13 cellular contexts compared by ENCODE assay signal in the genomic region with DNA sequence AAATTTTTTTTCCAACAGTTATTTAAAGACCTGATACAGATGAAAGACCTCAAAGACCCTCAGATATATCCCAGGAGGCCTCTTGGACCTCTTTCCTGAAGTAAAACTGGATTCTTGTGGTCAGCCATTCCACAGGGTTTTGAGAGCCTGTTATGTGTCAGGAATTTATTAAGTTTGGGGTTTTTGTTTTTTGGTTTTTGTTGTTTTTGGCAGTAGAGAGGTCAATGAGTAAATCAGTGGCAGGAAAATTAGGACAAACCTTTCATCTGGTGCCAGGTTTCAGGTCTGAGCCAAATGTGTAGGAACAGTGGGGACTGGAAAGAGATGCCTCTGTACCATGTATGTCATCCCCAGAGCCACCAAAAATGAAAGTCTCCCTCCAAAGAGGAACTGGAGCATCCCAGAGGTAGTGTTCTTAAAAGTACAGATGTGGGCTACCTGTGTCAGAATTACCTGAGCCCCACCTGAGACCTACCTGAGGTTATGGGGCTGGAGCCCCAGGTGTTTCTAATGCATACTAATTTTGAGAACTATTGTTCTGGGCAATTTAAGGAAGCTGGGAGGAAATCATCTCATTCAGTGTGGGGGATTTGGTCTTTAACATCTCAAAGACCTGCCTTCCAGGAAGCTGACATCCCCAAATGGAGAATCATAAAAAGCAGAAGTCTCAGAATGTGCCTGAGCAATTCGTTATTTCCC.
DNase-seq lines count a peak whose midpoint lies in the region; ATAC-seq and TF ChIP-seq lines count a peak whose summit lies in the region.
"Had no signal": no experiment of that assay in that cellular context is flagged by ENCODE, and none has a peak within 500 bp of the region (broad histone marks: within the 10 kb centered on the region; RNA-seq: fewer than 3 reads in every experiment).

No MANE protein-coding gene starts in this region.

- H3K36me3 ChIP-seq in gastrocnemius medialis = no peaks in the 10 kb centered on the region
- no peaks in the 10 kb centered on the region for H3K36me3 ChIP-seq in right lobe of liver

- H3K4me1 ChIP-seq in gastrocnemius medialis (peaks cover 10 to 21% of the 10 kb centered on the region in 2 donors), right lobe of liver (no peaks in the 10 kb centered on the region)
- H3K4me1 ChIP-seq: Caco-2 had no signal

- WGBS in right lobe of liver (ENCODE audit: insufficient coverage, low coverage, low lambda C conversion rate, missing lambda C conversion rate) = 0% methylated on average over 1 of the region's 1 CpG

- H3K27me3 ChIP-seq in gastrocnemius medialis = no peaks in the 10 kb centered on the region
- no peaks in the 10 kb centered on the region for H3K27me3 ChIP-seq in right lobe of liver

- ATAC-seq in gastrocnemius medialis (no peak), right lobe of liver (no peak), HG03378 (IDR thresholded peaks at IDR 0.05; ENCODE audit: unreplicated experiment) (no peak)
- ATAC-seq: activated naive CD8-positive, alpha-beta T cell treated with anti-CD3 and anti-CD28 coated beads, Interleukin-2, amount 50 U/mL, for 24 hours; left lobe of liver had no signal

- intact Hi-C loops in gastrocnemius medialis (cut with DNase I; ENCODE audit: low total_unique reads) (loop anchor here (2.0 to 10.0 kb wide), 2 partner anchors 56 to 752 kb away; partner anchors contain the start of gene FOXP1), right lobe of liver (cut with DNase I) (no loop called here)

- in situ Hi-C loops in gastrocnemius medialis (cut with MboI; ENCODE audit: low sequenced_read_pairs in 4 of 4) = no loop called here

- H3K9me3 ChIP-seq in gastrocnemius medialis (no peaks in the 10 kb centered on the region), right lobe of liver (no peaks in the 10 kb centered on the region)
- H3K9me3 ChIP-seq: Caco-2 had no signal

- DNase-seq in COLO829 (ENCODE audit: low spot score) = peak; percentile 31
- peak; percentile 18 for DNase-seq in NOMO-1 treated with dmso at 0.1 percent for 144 hours (lab: John Stamatoyannopoulos, UW; ENCODE audit: unreplicated experiment)
- DNase-seq in fibroblast of mammary gland (ENCODE audit: low read depth) = peak; percentile 93
- no peak for DNase-seq in gastrocnemius medialis
- DNase-seq in NCI-H2081 (lab: John Stamatoyannopoulos, UW) = no peak
- DNase-seq in right lobe of liver = no peak
- DNase-seq in GM19240 (ENCODE audit: insufficient read length, low spot score) = no peak
- DNase-seq: activated CD4-positive, alpha-beta T cell treated with anti-CD3 and anti-CD28 coated beads, Interleukin-2, amount 50 U/mL, for 48 hours; activated naive CD8-positive, alpha-beta T cell treated with anti-CD3 and anti-CD28 coated beads, Interleukin-2, amount 50 U/mL, for 24 hours; Caco-2; NCI-H2171 had no signal

- TF ChIP-seq POLR2A in gastrocnemius medialis (IDR thresholded peaks at IDR 0.05) = no peak
- TF ChIP-seq POLR2A in right lobe of liver (IDR thresholded peaks at IDR 0.05) = no peak

- peak overlapping the region; percentile 20 to 56 (median 55) for H3K27ac ChIP-seq in gastrocnemius medialis
- H3K27ac ChIP-seq in right lobe of liver = no peak overlapping the region

- TF ChIP-seq CTCF in fibroblast of mammary gland (conservative IDR thresholded peaks at IDR 0.05; ENCODE audit: control insufficient read depth, insufficient read depth, low read depth, low read length) (no peak), gastrocnemius medialis (IDR thresholded peaks at IDR 0.05 in 4 of 5, conservative IDR thresholded peaks at IDR 0.05 in 1 of 5) (no peak), right lobe of liver (IDR thresholded peaks at IDR 0.05) (no peak)

- H3K4me3 ChIP-seq in fibroblast of mammary gland (ENCODE audit: control insufficient read depth, low read depth, low read length) (no peak overlapping the region), gastrocnemius medialis (no peak overlapping the region), right lobe of liver (no peak overlapping the region)

Comparison
In these comparisons a context has a peak if more than half of its experiments do, and no peak if none do; other contexts are left out.
1. DNase-seq: peak in COLO829 (single experiment), NOMO-1 treated with dmso at 0.1 percent for 144 hours (single experiment) and fibroblast of mammary gland (single experiment); none in gastrocnemius medialis (0 of 2), NCI-H2081 (0 of 2), right lobe of liver (0 of 3) and GM19240 (single experiment).
2. H3K27ac ChIP-seq: peak in gastrocnemius medialis (4 of 4); none in right lobe of liver (0 of 3).